13 cellular contexts compared by ENCODE assay signal in the genomic region with DNA sequence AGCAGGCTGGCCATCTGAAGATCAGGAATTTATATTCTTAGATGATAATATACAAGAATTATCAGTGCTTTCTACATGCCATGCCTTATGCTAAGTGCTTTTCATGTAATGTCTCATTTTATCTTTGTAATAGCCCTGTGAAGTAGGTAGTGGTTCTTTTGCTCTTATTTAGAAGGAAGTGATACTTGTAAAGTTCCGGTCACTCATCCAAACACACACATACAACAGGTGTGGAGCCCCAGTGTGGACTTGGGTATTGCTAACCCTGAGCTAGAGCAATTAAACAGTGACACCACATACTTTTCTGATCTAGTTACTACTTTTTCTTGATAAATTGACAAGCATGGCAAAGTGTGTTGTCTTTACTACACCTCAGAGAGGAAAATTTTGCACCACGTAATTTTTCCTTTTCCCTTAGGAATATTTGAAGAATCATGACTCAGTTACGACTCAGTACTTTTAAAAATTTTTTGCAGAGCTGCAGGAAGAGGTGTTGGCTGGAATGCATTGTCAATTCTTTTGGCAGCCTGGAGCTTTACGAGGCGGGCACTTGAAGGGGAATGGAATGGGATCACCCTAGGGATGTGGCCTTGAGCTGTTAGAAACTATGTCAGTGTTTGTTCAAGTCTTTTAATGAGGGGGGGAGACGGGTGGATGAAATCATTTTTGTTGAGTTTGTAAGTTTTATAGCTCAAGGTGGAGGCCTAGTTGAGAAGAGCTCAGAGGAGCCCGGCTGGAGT.
DNase-seq lines count a peak whose midpoint lies in the region; ATAC-seq and TF ChIP-seq lines count a peak whose summit lies in the region.
"Had no signal": no experiment of that assay in that cellular context is flagged by ENCODE, and none has a peak within 500 bp of the region (broad histone marks: within the 10 kb centered on the region; RNA-seq: fewer than 3 reads in every experiment).

No MANE protein-coding gene starts in this region.

- no peaks in the 10 kb centered on the region for H3K36me3 ChIP-seq in heart right ventricle
- H3K36me3 ChIP-seq in left lung, result no peaks in the 10 kb centered on the region
- H3K36me3 ChIP-seq in upper lobe of right lung, result no peaks in the 10 kb centered on the region
- H3K36me3 ChIP-seq: neutrophil had no signal

- H3K9me3 ChIP-seq in heart right ventricle, result peaks cover 0 to 12% (median 0%) of the 10 kb centered on the region in 11 donors
- no peaks in the 10 kb centered on the region for H3K9me3 ChIP-seq in left lung
- H3K9me3 ChIP-seq in upper lobe of right lung, result no peaks in the 10 kb centered on the region
- H3K9me3 ChIP-seq: neutrophil had no signal

- H3K9me3 Mint-ChIP-seq in chondrocyte (ENCODE audit: low read depth), result no peaks in the 10 kb centered on the region
- H3K9me3 Mint-ChIP-seq: activated CD4-positive, alpha-beta T cell treated with anti-CD3 and anti-CD28 coated beads, Interleukin-2, amount 10 ng/mL, durations not matched to agents 7 days and 5 days had no signal

- H3K4me1 ChIP-seq in heart right ventricle, result peaks cover 0 to 45% (median 20%) of the 10 kb centered on the region in 9 donors
- H3K4me1 ChIP-seq in left lung, result peaks cover 0 to 9% of the 10 kb centered on the region in 2 donors
- H3K4me1 ChIP-seq in upper lobe of right lung, result peaks cover 14% of the 10 kb centered on the region

- H3K36me3 Mint-ChIP-seq in chondrocyte (ENCODE audit: low read depth), result peaks cover 1% of the 10 kb centered on the region

- H3K27ac ChIP-seq in heart right ventricle (peak overlapping the region in 6 of 10 donors; percentile 20 to 50 (median 34)), left lung (peak overlapping the region in 1 of 2 donors; percentile 45), upper lobe of right lung (peak overlapping the region; percentile 44)
- H3K27ac ChIP-seq: neutrophil had no signal

- ATAC-seq in heart right ventricle (peak in 4 of 8 donors; percentile 26 to 68 (median 52)), Right ventricle myocardium superior (ENCODE audit: poor library complexity) (no peak), left lung (peak; percentile 76), upper lobe of right lung (peak; percentile 76)

- DNase-seq in heart right ventricle (no peak), Right ventricle myocardium superior (no peak), chondrocyte (ENCODE audit: low spot score) (no peak), left lung (peak in 1 of 2 donors; percentile 24), upper lobe of right lung (no peak), NCI-H2227 treated with DMSO at 0.1 percent for 48 hours (lab: John Stamatoyannopoulos, UW) (no peak), GM19240 (ENCODE audit: insufficient read length, low spot score) (no peak)
- no peak for DNase-seq in activated CD4-positive, alpha-beta T cell treated with anti-CD3 and anti-CD28 coated beads for 1 hour
- DNase-seq: activated CD4-positive, alpha-beta T cell treated with anti-CD3 and anti-CD28 coated beads, Interleukin-2, amount 10 ng/mL, durations not matched to agents 7 days and 5 days; activated gamma-delta T cell; cortex of kidney; NCI-H69 had no signal

- TF ChIP-seq CTCF in heart right ventricle (IDR thresholded peaks at IDR 0.05) (no peak), chondrocyte (IDR thresholded peaks at IDR 0.05) (no peak), left lung (IDR thresholded peaks at IDR 0.05) (no peak), upper lobe of right lung (IDR thresholded peaks at IDR 0.05) (no peak)

- H3K27me3 ChIP-seq in heart right ventricle (no peaks in the 10 kb centered on the region), left lung (no peaks in the 10 kb centered on the region), upper lobe of right lung (no peaks in the 10 kb centered on the region)
- H3K27me3 ChIP-seq: neutrophil had no signal

- 49% methylated on average over 7 of the region's 7 CpGs for WGBS in heart right ventricle, 2 donors

- peak overlapping the region; percentile 79 for H3K27ac Mint-ChIP-seq in chondrocyte (ENCODE audit: unreplicated experiment)
- H3K27ac Mint-ChIP-seq: activated CD4-positive, alpha-beta T cell treated with anti-CD3 and anti-CD28 coated beads, Interleukin-2, amount 10 ng/mL, durations not matched to agents 7 days and 5 days had no signal

- intact Hi-C loops in heart right ventricle (cut with DNase I), result loop anchor here in 2 of 10 donors (5.0 kb wide), 2 partner anchors 67 to 212 kb away; a partner anchor contains a TSS
- intact Hi-C loops in Right ventricle myocardium superior (cut with DNase I), result no loop called here
- intact Hi-C loops in left lung (cut with DNase I), result no loop called here
- intact Hi-C loops in upper lobe of right lung (cut with DNase I), result no loop called here

- no peak overlapping the region for H3K4me3 Mint-ChIP-seq in chondrocyte (ENCODE audit: unreplicated experiment)
- H3K4me3 Mint-ChIP-seq: activated CD4-positive, alpha-beta T cell treated with anti-CD3 and anti-CD28 coated beads, Interleukin-2, amount 10 ng/mL, durations not matched to agents 7 days and 5 days had no signal

- peaks cover 25% of the 10 kb centered on the region for H3K4me1 Mint-ChIP-seq in chondrocyte (ENCODE audit: low read depth)
- H3K4me1 Mint-ChIP-seq: activated CD4-positive, alpha-beta T cell treated with anti-CD3 and anti-CD28 coated beads, Interleukin-2, amount 10 ng/mL, durations not matched to agents 7 days and 5 days had no signal

- no peaks in the 10 kb centered on the region for H3K27me3 Mint-ChIP-seq in chondrocyte (ENCODE audit: low read depth)

- H3K4me3 ChIP-seq in heart right ventricle (no peak overlapping the region), left lung (no peak overlapping the region), upper lobe of right lung (no peak overlapping the region)
